Comparison of ENCODE assay signal across 9 cellular contexts in genomic region chr1:219324629-219325367, GRCh38.
A peak's percentile ranks its signal among the peaks of the same experiment; 100 is the strongest.
DNase-seq lines count a peak whose midpoint lies in the region; ATAC-seq and TF ChIP-seq lines count a peak whose summit lies in the region.
"Had no signal": no experiment of that assay in that cellular context is flagged by ENCODE, and none has a peak within 500 bp of the region (broad histone marks: within the 10 kb centered on the region; RNA-seq: fewer than 3 reads in every experiment).

No MANE protein-coding gene starts in this region.

- no peaks in the 10 kb centered on the region for H3K9me3 ChIP-seq in ascending aorta

- no peak overlapping the region for H3K27ac ChIP-seq in ascending aorta

- TF ChIP-seq CTCF in epithelial cell of proximal tubule (conservative IDR thresholded peaks at IDR 0.05; ENCODE audit: low read depth, low read length) (no peak), ascending aorta (IDR thresholded peaks at IDR 0.05) (no peak)

- peak; percentile 21 for DNase-seq in AG08396 (ENCODE audit: low spot score)
- DNase-seq in MV-4-11 (lab: John Stamatoyannopoulos, UW) = peak; percentile 80
- DNase-seq in epithelial cell of proximal tubule (ENCODE audit: low read depth) = peak; percentile 61
- DNase-seq in iPS-NIHi11 (ENCODE audit: low spot score) = no peak
- DNase-seq in activated effector memory CD4-positive, alpha-beta T cell treated with Interleukin-2 at 50 U/mL for 16 hours = no peak
- no peak for DNase-seq in NCI-H1436 treated with DMSO at 0.1 percent for 48 hours (lab: John Stamatoyannopoulos, UW)
- DNase-seq in ascending aorta (ENCODE audit: low spot score in 2 of 2) = no peak
- DNase-seq: stimulated activated CD4-positive, alpha-beta T cell treated with anti-CD3 and anti-CD28 coated beads, Interleukin-1b, Interleukin-23, amount 100 ng/mL, for 48 hours had no signal

- intact Hi-C loops in ascending aorta (cut with DNase I) = no loop called here

- no peaks in the 10 kb centered on the region for H3K27me3 ChIP-seq in ascending aorta

- H3K4me3 ChIP-seq in epithelial cell of proximal tubule (ENCODE audit: low read depth, low read length) (no peak overlapping the region), ascending aorta (no peak overlapping the region)

- no peaks in the 10 kb centered on the region for H3K36me3 ChIP-seq in ascending aorta

- H3K4me1 ChIP-seq in ascending aorta = peaks cover 0 to 3% of the 10 kb centered on the region in 2 donors

- ATAC-seq in GM21619 (IDR thresholded peaks at IDR 0.05; ENCODE audit: unreplicated experiment) = peak; percentile 75

Comparison
In these comparisons a context has a peak if more than half of its experiments do, and no peak if none do; other contexts are left out.
1. DNase-seq: peak in AG08396 (single experiment), MV-4-11 (single experiment) and epithelial cell of proximal tubule (single experiment); none in iPS-NIHi11 (single experiment), activated effector memory CD4-positive, alpha-beta T cell treated with Interleukin-2 at 50 U/mL for 16 hours (single experiment), NCI-H1436 treated with DMSO at 0.1 percent for 48 hours (single experiment) and ascending aorta (0 of 2).